In the genomic region with DNA sequence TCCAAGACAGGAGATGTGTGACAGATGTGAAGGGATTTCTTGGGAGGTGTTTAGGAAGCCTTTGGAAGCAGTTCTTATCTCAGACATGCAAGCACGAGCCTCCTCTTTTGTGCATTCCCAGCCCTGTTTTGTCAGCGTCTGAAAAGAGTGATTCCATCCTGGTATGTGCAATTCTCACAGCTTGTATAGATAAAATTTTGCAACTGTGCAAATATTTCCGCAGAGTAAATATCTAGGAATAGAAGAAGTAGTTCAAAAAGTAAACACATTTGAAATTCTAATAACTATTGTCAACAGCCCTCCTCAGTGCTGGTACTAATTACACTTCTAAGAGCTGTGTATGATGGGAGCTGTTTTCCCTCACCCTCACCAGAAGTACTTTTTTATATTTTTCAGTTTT, we compare ENCODE assay signal across 15 cellular contexts.
DNase-seq lines count a peak whose midpoint lies in the region; ATAC-seq, FAIRE-seq and TF ChIP-seq lines count a peak whose summit lies in the region.
"Had no signal": no experiment of that assay in that cellular context is flagged by ENCODE, and none has a peak within 500 bp of the region (broad histone marks: within the 10 kb centered on the region; RNA-seq: fewer than 3 reads in every experiment).

No MANE protein-coding gene starts in this region.

- no peak overlapping the region for H3K4me3 ChIP-seq in Caco-2 (ENCODE audit: low read depth, low read length)
- H3K4me3 ChIP-seq in mucosa of descending colon: no peak overlapping the region
- H3K4me3 ChIP-seq in lower leg skin (ENCODE audit: low read depth, poor library complexity, severe bottlenecking): no peak overlapping the region
- H3K4me3 ChIP-seq: dorsolateral prefrontal cortex, GM23338, PC-9, uterus had no signal

- H3K4me3 Mint-ChIP-seq in Caco-2 (ENCODE audit: unreplicated experiment) (peak overlapping the region; percentile 46), endothelial cell (ENCODE audit: unreplicated experiment) (no peak overlapping the region)
- H3K4me3 Mint-ChIP-seq: activated CD8-positive, alpha-beta T cell treated with anti-CD3 and anti-CD28 coated beads for 36 hours; GM23338 had no signal

- peak; percentile 89 to 92 for DNase-seq in Caco-2
- peak; percentile 63 for DNase-seq in NCI-H146 treated with DMSO at 0.1 percent for 48 hours (lab: John Stamatoyannopoulos, UW; ENCODE audit: unreplicated experiment)
- DNase-seq in mucosa of descending colon: no peak
- no peak for DNase-seq in endothelial cell (ENCODE audit: low spot score)
- DNase-seq in nucleus accumbens (lab: John Stamatoyannopoulos, UW): no peak
- DNase-seq in activated effector memory CD4-positive, alpha-beta T cell treated with anti-CD3 and anti-CD28 coated beads, Interleukin-2, amount 50 U/mL, for 16 hours: no peak
- no peak for DNase-seq in lower leg skin (ENCODE audit: low spot score in 2 of 2)
- DNase-seq: activated CD8-positive, alpha-beta T cell treated with anti-CD3 and anti-CD28 coated beads for 36 hours; activated effector memory CD4-positive, alpha-beta T cell treated with Interleukin-2 at 50 U/mL for 16 hours; dorsolateral prefrontal cortex; PC-9; stimulated activated naive CD4-positive, alpha-beta T cell treated with Interleukin-2 at 50 U/mL for 16 hours; uterus had no signal

- 22 to 35% methylated on average over 3 of the region's 3 CpGs for WGBS in lower leg skin, 2 donors

- peak; percentile 27 for ATAC-seq in mucosa of descending colon
- ATAC-seq: activated CD8-positive, alpha-beta T cell treated with anti-CD3 and anti-CD28 coated beads for 36 hours; GM23338 had no signal

- H3K27me3 ChIP-seq in Caco-2 (replicated peaks; ENCODE audit: control insufficient read depth, insufficient read depth, low read length): no peaks in the 10 kb centered on the region
- H3K27me3 ChIP-seq: dorsolateral prefrontal cortex, uterus had no signal

- no peaks in the 10 kb centered on the region for H3K36me3 Mint-ChIP-seq in Caco-2 (ENCODE audit: insufficient read depth, unreplicated experiment)
- H3K36me3 Mint-ChIP-seq in endothelial cell (ENCODE audit: low read depth, unreplicated experiment): no peaks in the 10 kb centered on the region

- H3K4me1 Mint-ChIP-seq in Caco-2 (ENCODE audit: low read depth, unreplicated experiment): peaks cover 24% of the 10 kb centered on the region
- H3K4me1 Mint-ChIP-seq in endothelial cell (ENCODE audit: unreplicated experiment): peaks cover 4% of the 10 kb centered on the region
- H3K4me1 Mint-ChIP-seq: GM23338 had no signal

- no peak for TF ChIP-seq POLR2A in lower leg skin (IDR thresholded peaks at IDR 0.05)

- FAIRE-seq in endometrium (lab: Jason Lieb, UNC): peak; percentile 84

- no peaks in the 10 kb centered on the region for H3K27me3 Mint-ChIP-seq in Caco-2 (ENCODE audit: insufficient read depth, unreplicated experiment)
- no peaks in the 10 kb centered on the region for H3K27me3 Mint-ChIP-seq in endothelial cell (ENCODE audit: unreplicated experiment)
- H3K27me3 Mint-ChIP-seq: activated CD8-positive, alpha-beta T cell treated with anti-CD3 and anti-CD28 coated beads for 36 hours had no signal

- H3K36me3 ChIP-seq in Caco-2 (ENCODE audit: control insufficient read depth, insufficient read depth, low read length) (no peaks in the 10 kb centered on the region), mucosa of descending colon (ENCODE audit: low read depth) (no peaks in the 10 kb centered on the region)
- H3K36me3 ChIP-seq: uterus had no signal

- H3K4me1 ChIP-seq in Caco-2 (peaks cover 31% of the 10 kb centered on the region), mucosa of descending colon (ENCODE audit: low read depth) (peaks cover 5% of the 10 kb centered on the region)
- H3K4me1 ChIP-seq: uterus had no signal

- no peaks in the 10 kb centered on the region; the same call in 1 of the 2 replicates for H3K9me3 ChIP-seq in Caco-2
- H3K9me3 ChIP-seq in mucosa of descending colon: no peaks in the 10 kb centered on the region
- H3K9me3 ChIP-seq: uterus had no signal

- BruUV-seq in Caco-2 (replicated peaks; lab: Mats Ljungman, UMichigan): no TSS peak

- TF ChIP-seq CTCF in Caco-2 (IDR thresholded peaks at IDR 0.05; ENCODE audit: insufficient read depth in 1 of 2, low read depth in 1 of 2, low read length in 1 of 2, severe bottlenecking in 1 of 2, unreplicated experiment in 1 of 2) (no peak), mucosa of descending colon (IDR thresholded peaks at IDR 0.05) (no peak), endothelial cell (IDR thresholded peaks at IDR 0.05; ENCODE audit: unreplicated experiment) (no peak), lower leg skin (IDR thresholded peaks at IDR 0.05) (no peak)

- CTCF ChIA-PET in Caco-2 (lab: Charles Lee): interaction anchor here (1.1 to 1.2 kb wide), 2 partner anchors 9 to 259 kb away, joined by 4 to 8 read pairs; no protein-coding TSS in a partner anchor

- POLR2A ChIA-PET in Caco-2 (lab: Charles Lee): no interaction called here

- intact Hi-C loops in Caco-2 (cut with micrococcal nuclease; ENCODE audit: unreplicated experiment) (loop anchor here (1.0 kb wide), 3 partner anchors 10 to 36 kb away; no protein-coding TSS in a partner anchor), mucosa of descending colon (cut with DNase I, micrococcal nuclease) (no loop called here), lower leg skin (cut with DNase I; ENCODE audit: low total_unique reads) (no loop called here)

- no peaks in the 10 kb centered on the region for H3K9me3 Mint-ChIP-seq in Caco-2 (ENCODE audit: unreplicated experiment)
- H3K9me3 Mint-ChIP-seq in endothelial cell (ENCODE audit: unreplicated experiment): no peaks in the 10 kb centered on the region
- H3K9me3 Mint-ChIP-seq: activated CD8-positive, alpha-beta T cell treated with anti-CD3 and anti-CD28 coated beads for 36 hours had no signal

- H3K27ac Mint-ChIP-seq in Caco-2 (ENCODE audit: unreplicated experiment): peak overlapping the region; percentile 69
- no peak overlapping the region for H3K27ac Mint-ChIP-seq in endothelial cell (ENCODE audit: unreplicated experiment)
- H3K27ac Mint-ChIP-seq: activated CD8-positive, alpha-beta T cell treated with anti-CD3 and anti-CD28 coated beads for 36 hours; GM23338 had no signal

Comparison
In these comparisons a context has a peak if more than half of its experiments do, and no peak if none do; other contexts are left out.
1. DNase-seq: peak in Caco-2 (2 of 2) and NCI-H146 treated with DMSO at 0.1 percent for 48 hours (single experiment); none in mucosa of descending colon (0 of 3), endothelial cell (single experiment), nucleus accumbens (0 of 56), activated effector memory CD4-positive, alpha-beta T cell treated with anti-CD3 and anti-CD28 coated beads, Interleukin-2, amount 50 U/mL, for 16 hours (single experiment) and lower leg skin (0 of 2).